In genomic region chr1:170168263-170168662, GRCh38 we compare ENCODE assay signal across 1 cellular context.
TF ChIP-seq lines count a peak whose summit lies in the region.

No MANE protein-coding gene starts in this region.

TF ChIP-seq in HEK293, 187 proteins besides CTCF, POLR2A, EP300 and RAD21 (continued from another document and continues in another):
- TF ChIP-seq PRDM10 (tag by site-specific recombination; IDR thresholded peaks at IDR 0.05) (0 out of 2 replicates have a peak, but pooled peaks have one; percentile 23), INSM2 (tag by site-specific recombination; IDR thresholded peaks at IDR 0.05) (peak; percentile 38; the same call in 1 of the 2 replicates), ZXDB (tag by site-specific recombination; IDR thresholded peaks at IDR 0.05) (0 out of 2 replicates have a peak, but pooled peaks have one; percentile 67), IKZF3 (tag by site-specific recombination; IDR thresholded peaks at IDR 0.05) (peak; percentile 55; the same call in 1 of the 2 replicates), PRDM6 (tag by site-specific recombination; IDR thresholded peaks at IDR 0.05) (peak; percentile 89), PRDM1 (tag by site-specific recombination; IDR thresholded peaks at IDR 0.05) (peak; percentile 77), MYNN (tag by site-specific recombination; IDR thresholded peaks at IDR 0.05; ENCODE audit: borderline replicate concordance) (no peak), ZNF138 (tag by site-specific recombination; IDR thresholded peaks at IDR 0.05; ENCODE audit: borderline replicate concordance) (no peak), ZNF580 (tag by site-specific recombination; IDR thresholded peaks at IDR 0.05) (0 out of 2 replicates have a peak, but pooled peaks have one; percentile 31), OVOL3 (tag by site-specific recombination; IDR thresholded peaks at IDR 0.05) (no peak), ZBTB17 (tag by site-specific recombination; IDR thresholded peaks at IDR 0.05) (peak; percentile 58; the same call in 1 of the 2 replicates), ZNF394 (tag by site-specific recombination; IDR thresholded peaks at IDR 0.05; ENCODE audit: borderline replicate concordance) (peak; percentile 65; the same call in 1 of the 2 replicates), ZNF391 (tag by site-specific recombination; IDR thresholded peaks at IDR 0.05; ENCODE audit: borderline replicate concordance, low read depth) (0 out of 2 replicates have a peak, but pooled peaks have one; percentile 37), ZNF843 (tag by site-specific recombination; IDR thresholded peaks at IDR 0.05) (peak; percentile 87), ZNF366 (tag by site-specific recombination; conservative IDR thresholded peaks at IDR 0.05) (peak; percentile 89), ZNF629 (tag by site-specific recombination; IDR thresholded peaks at IDR 0.05) (peak; percentile 90), ZNF398 (tag by site-specific recombination; IDR thresholded peaks at IDR 0.05) (peak; percentile 16; the same call in 1 of the 2 replicates), ZEB2 (tag by site-specific recombination; IDR thresholded peaks at IDR 0.05) (peak; percentile 67; the same call in 1 of the 2 replicates), ZNF426 (tag by site-specific recombination; IDR thresholded peaks at IDR 0.05) (no peak), ZNF518A (tag by site-specific recombination; conservative IDR thresholded peaks at IDR 0.05; ENCODE audit: low read depth) (0 out of 2 replicates have a peak, but pooled peaks have one; percentile 28), TCF7L2 (IDR thresholded peaks at IDR 0.05; ENCODE audit: borderline replicate concordance, low read depth, low read length) (0 out of 2 replicates have a peak, but pooled peaks have one; percentile 33), WT1 (tag by site-specific recombination; IDR thresholded peaks at IDR 0.05) (peak; percentile 82), ZNF768 (tag by site-specific recombination; IDR thresholded peaks at IDR 0.05) (no peak), PATZ1 (tag by site-specific recombination; IDR thresholded peaks at IDR 0.05) (peak; percentile 54), OSR2 (tag by site-specific recombination; IDR thresholded peaks at IDR 0.05) (peak; percentile 88), BCL11A (tag by site-specific recombination; IDR thresholded peaks at IDR 0.05; ENCODE audit: low read depth) (peak; percentile 46; the same call in 1 of the 2 replicates), ZNF558 (tag by site-specific recombination; IDR thresholded peaks at IDR 0.05) (peak; percentile 48; the same call in 1 of the 2 replicates), ATF2 (tag by site-specific recombination; IDR thresholded peaks at IDR 0.05; ENCODE audit: low read depth) (peak; percentile 83), ZNF501 (tag by site-specific recombination; IDR thresholded peaks at IDR 0.05) (peak; percentile 82), ZNF623 (tag by site-specific recombination; IDR thresholded peaks at IDR 0.05) (no peak), ZFP41 (tag by site-specific recombination; IDR thresholded peaks at IDR 0.05; ENCODE audit: borderline replicate concordance) (no peak), KLF10 (tag by site-specific recombination; IDR thresholded peaks at IDR 0.05) (0 out of 2 replicates have a peak, but pooled peaks have one; percentile 30), ZNF660 (tag by site-specific recombination; IDR thresholded peaks at IDR 0.05) (0 out of 2 replicates have a peak, but pooled peaks have one; percentile 38), KLF1 (tag by site-specific recombination; IDR thresholded peaks at IDR 0.05) (no peak), ZBTB44 (tag by site-specific recombination; IDR thresholded peaks at IDR 0.05) (peak; percentile 53; the same call in 1 of the 2 replicates)
